ENCODE assay signal across 20 cellular contexts in the genomic region with DNA sequence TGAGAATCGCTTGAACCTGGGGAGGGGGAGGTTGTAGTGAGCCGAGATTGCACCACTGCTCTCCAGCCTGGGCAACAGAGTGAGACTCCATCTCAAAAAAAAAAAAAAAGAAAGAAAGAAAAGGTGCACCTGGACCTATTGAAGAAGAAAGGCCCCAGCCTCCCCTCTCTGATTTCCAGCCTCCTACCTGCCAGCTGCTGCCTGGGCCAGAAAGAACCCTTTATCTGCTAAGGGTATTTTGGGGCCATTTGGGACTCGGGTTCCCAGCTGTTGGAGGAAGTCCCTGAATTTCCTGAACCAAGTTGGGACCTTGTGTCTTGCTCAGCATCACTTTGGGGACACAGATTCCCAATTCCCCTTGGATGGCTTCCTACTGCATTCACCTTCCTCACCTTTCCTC. TPM values are rescaled to one million over a fixed set of nuclear protein-coding genes. Genes with fewer than 3 reads are reported as not detected.
DNase-seq lines count a peak whose midpoint lies in the region; ATAC-seq, FAIRE-seq and TF ChIP-seq lines count a peak whose summit lies in the region.
"Had no signal": no experiment of that assay in that cellular context is flagged by ENCODE, and none has a peak within 500 bp of the region (broad histone marks: within the 10 kb centered on the region; RNA-seq: fewer than 3 reads in every experiment).

No MANE protein-coding gene starts in this region.

- H2AFZ ChIP-seq in astrocyte (ENCODE audit: low read depth, low read length): no peak overlapping the region
- H2AFZ ChIP-seq: PC-9 had no signal

- H3K4me3 Mint-ChIP-seq in activated naive CD8-positive, alpha-beta T cell: peak overlapping the region; percentile 40
- H3K4me3 Mint-ChIP-seq in activated naive CD8-positive, alpha-beta T cell treated with anti-CD3 and anti-CD28 coated beads, Interleukin-2, amount 50 U/mL, for 24 hours: no peak overlapping the region
- H3K4me3 Mint-ChIP-seq in astrocyte (ENCODE audit: unreplicated experiment): no peak overlapping the region
- peak overlapping the region; percentile 24 to 65 for H3K4me3 Mint-ChIP-seq in stimulated activated naive CD8-positive, alpha-beta T cell treated with anti-CD3 and anti-CD28 coated beads, Interleukin-15, amount 100 ng/mL, for 72 hours

- H3K9me3 Mint-ChIP-seq in activated naive CD8-positive, alpha-beta T cell (ENCODE audit: low read depth): no peaks in the 10 kb centered on the region
- no peaks in the 10 kb centered on the region for H3K9me3 Mint-ChIP-seq in activated naive CD8-positive, alpha-beta T cell treated with anti-CD3 and anti-CD28 coated beads, Interleukin-2, amount 50 U/mL, for 24 hours
- H3K9me3 Mint-ChIP-seq in astrocyte (ENCODE audit: unreplicated experiment): peaks cover 2% of the 10 kb centered on the region
- no peaks in the 10 kb centered on the region for H3K9me3 Mint-ChIP-seq in stimulated activated naive CD8-positive, alpha-beta T cell treated with anti-CD3 and anti-CD28 coated beads, Interleukin-15, amount 100 ng/mL, for 72 hours

- ATAC-seq in activated naive CD8-positive, alpha-beta T cell treated with anti-CD3 and anti-CD28 coated beads, Interleukin-2, amount 50 U/mL, for 24 hours: no peak
- peak; percentile 10 for ATAC-seq in GM18907 (IDR thresholded peaks at IDR 0.05; ENCODE audit: unreplicated experiment)
- ATAC-seq in stimulated activated naive CD8-positive, alpha-beta T cell treated with anti-CD3 and anti-CD28 coated beads, Interleukin-15, amount 100 ng/mL, for 72 hours: no peak
- ATAC-seq in GM18870 (IDR thresholded peaks at IDR 0.05; ENCODE audit: unreplicated experiment): no peak
- ATAC-seq: SK-N-SH treated with all-trans-retinoic acid at 6 μM for 48 hours had no signal

- 66 to 78% (median 72%) methylated on average over 3 of the region's 3 CpGs for WGBS in spleen, 5 donors

- no peaks in the 10 kb centered on the region for H3K36me3 ChIP-seq in astrocyte (ENCODE audit: insufficient read depth, low read length)
- no peaks in the 10 kb centered on the region for H3K36me3 ChIP-seq in spleen

- no peaks in the 10 kb centered on the region for H3K36me3 Mint-ChIP-seq in activated naive CD8-positive, alpha-beta T cell
- H3K36me3 Mint-ChIP-seq in activated naive CD8-positive, alpha-beta T cell treated with anti-CD3 and anti-CD28 coated beads, Interleukin-2, amount 50 U/mL, for 24 hours (ENCODE audit: low read depth): no peaks in the 10 kb centered on the region
- H3K36me3 Mint-ChIP-seq in astrocyte (ENCODE audit: low read depth, unreplicated experiment): no peaks in the 10 kb centered on the region

- peaks cover 29% of the 10 kb centered on the region for H3K27me3 ChIP-seq in astrocyte (ENCODE audit: insufficient read depth, low read length)
- peaks cover 3 to 41% (median 15%) of the 10 kb centered on the region in 7 donors for H3K27me3 ChIP-seq in spleen (replicated peaks in 1 of 7)

- no peak for TF ChIP-seq POLR2A in spleen (IDR thresholded peaks at IDR 0.05)

- H3K4me2 ChIP-seq in astrocyte (ENCODE audit: low read length): no peak overlapping the region
- H3K4me2 ChIP-seq: PC-9 had no signal

- H3K27ac ChIP-seq in astrocyte (ENCODE audit: low read depth, low read length) (no peak overlapping the region), spleen (no peak overlapping the region)
- H3K27ac ChIP-seq: PC-9, RWPE1 had no signal

- H3K27ac Mint-ChIP-seq in activated naive CD8-positive, alpha-beta T cell: no peak overlapping the region
- no peak overlapping the region for H3K27ac Mint-ChIP-seq in activated naive CD8-positive, alpha-beta T cell treated with anti-CD3 and anti-CD28 coated beads, Interleukin-2, amount 50 U/mL, for 24 hours
- H3K27ac Mint-ChIP-seq in astrocyte (ENCODE audit: unreplicated experiment): peak overlapping the region; percentile 44
- H3K27ac Mint-ChIP-seq in stimulated activated naive CD8-positive, alpha-beta T cell treated with anti-CD3 and anti-CD28 coated beads, Interleukin-15, amount 100 ng/mL, for 72 hours: no peak overlapping the region

- no peaks in the 10 kb centered on the region for H3K9me3 ChIP-seq in astrocyte (ENCODE audit: insufficient read depth, low read depth, low read length)
- H3K9me3 ChIP-seq in spleen: no peaks in the 10 kb centered on the region

- H3K79me2 ChIP-seq in astrocyte (ENCODE audit: insufficient read depth, low read length): no peaks in the 10 kb centered on the region

- peaks cover 30% of the 10 kb centered on the region for H3K4me1 Mint-ChIP-seq in activated naive CD8-positive, alpha-beta T cell (ENCODE audit: low read depth)
- H3K4me1 Mint-ChIP-seq in activated naive CD8-positive, alpha-beta T cell treated with anti-CD3 and anti-CD28 coated beads, Interleukin-2, amount 50 U/mL, for 24 hours: peaks cover 69% of the 10 kb centered on the region
- peaks cover 2% of the 10 kb centered on the region for H3K4me1 Mint-ChIP-seq in astrocyte (ENCODE audit: low read depth, unreplicated experiment)
- H3K4me1 Mint-ChIP-seq in stimulated activated naive CD8-positive, alpha-beta T cell treated with anti-CD3 and anti-CD28 coated beads, Interleukin-15, amount 100 ng/mL, for 72 hours: peaks cover 76% of the 10 kb centered on the region

- intact Hi-C loops in spleen (cut with DNase I; ENCODE audit: low total_unique reads): no loop called here

- no peak for DNase-seq in activated naive CD8-positive, alpha-beta T cell treated with anti-CD3 and anti-CD28 coated beads, Interleukin-2, amount 50 U/mL, for 24 hours
- DNase-seq in astrocyte (ENCODE audit: low read depth) (no peak), spleen (no peak)
- DNase-seq in stimulated activated naive CD8-positive, alpha-beta T cell treated with anti-CD3 and anti-CD28 coated beads, Interleukin-15, amount 100 ng/mL, for 72 hours: no peak
- DNase-seq: ACHN, COR-L47, GF-D8, GOT3, NCI-H1105 treated with DMSO at 0.1 percent for 48 hours, NCI-H1694, NCI-H2107, NCI-H226, NCI-H524 treated with DMSO at 0.1 percent for 48 hours, PC-9, SIG-M5 had no signal

- no peaks in the 10 kb centered on the region for H4K20me1 ChIP-seq in astrocyte (ENCODE audit: insufficient read depth, low read length)

- FAIRE-seq in astrocyte (lab: Jason Lieb, UNC): no peak

- peaks cover 2% of the 10 kb centered on the region for H3K27me3 Mint-ChIP-seq in activated naive CD8-positive, alpha-beta T cell
- peaks cover 33% of the 10 kb centered on the region for H3K27me3 Mint-ChIP-seq in activated naive CD8-positive, alpha-beta T cell treated with anti-CD3 and anti-CD28 coated beads, Interleukin-2, amount 50 U/mL, for 24 hours
- H3K27me3 Mint-ChIP-seq in astrocyte (ENCODE audit: low read depth, unreplicated experiment): peaks cover 17% of the 10 kb centered on the region
- peaks cover 55% of the 10 kb centered on the region for H3K27me3 Mint-ChIP-seq in stimulated activated naive CD8-positive, alpha-beta T cell treated with anti-CD3 and anti-CD28 coated beads, Interleukin-15, amount 100 ng/mL, for 72 hours

- H3K4me1 ChIP-seq in astrocyte (ENCODE audit: insufficient read depth, low read length) (peaks cover 3% of the 10 kb centered on the region), spleen (peaks cover 5 to 18% (median 14%) of the 10 kb centered on the region in 6 donors)

- H3K4me3 ChIP-seq in astrocyte (ENCODE audit: insufficient read depth, low read depth, low read length) (no peak overlapping the region), spleen (no peak overlapping the region)
- H3K4me3 ChIP-seq: PC-9 had no signal

- H3K9ac ChIP-seq in astrocyte (ENCODE audit: low read length): no peak overlapping the region

- TF ChIP-seq CTCF in astrocyte (IDR thresholded peaks at IDR 0.05; ENCODE audit: insufficient read depth, low read depth, low read length): no peak
- no peak for TF ChIP-seq CTCF in spleen (IDR thresholded peaks at IDR 0.05 in 8 of 11, conservative IDR thresholded peaks at IDR 0.05 in 3 of 11)

RNA-seq across cellular contexts. Expression of a gene that starts 3.9 kb away (rescaled TPM):
- total RNA-seq in astrocyte (0.16 and 0.22 TPM in 2 replicates), spleen (1 to 10 TPM; 1.3 to 7.6 (median 2.2) TPM)
- 1 to 10 TPM; 1.7 to 2.0 (median 1.9) TPM for polyA plus RNA-seq in spleen
- total RNA-seq: PC-9 had no signal

RNA-seq across cellular contexts. Expression of a gene that starts 39.9 kb away (rescaled TPM):
- total RNA-seq in astrocyte (29.1 and 33.8 TPM in 2 replicates), spleen (10 to 100 TPM; 33.2 to 65.5 (median 46.5) TPM)
- 100 to 1,000 TPM in 1 of 3 donors, 10 to 100 TPM in 2; 38.0 to 109 (median 97.2) TPM for polyA plus RNA-seq in spleen

Comparison
In these comparisons a context has a peak if more than half of its experiments do, and no peak if none do; other contexts are left out.
1. H3K4me3 Mint-ChIP-seq: peak in activated naive CD8-positive, alpha-beta T cell (single experiment) and stimulated activated naive CD8-positive, alpha-beta T cell treated with anti-CD3 and anti-CD28 coated beads, Interleukin-15, amount 100 ng/mL, for 72 hours (2 of 2); none in activated naive CD8-positive, alpha-beta T cell treated with anti-CD3 and anti-CD28 coated beads, Interleukin-2, amount 50 U/mL, for 24 hours (single experiment) and astrocyte (single experiment).